1 cellular context compared by ENCODE assay signal in genomic region chr5:154735362-154735761, GRCh38.
A peak's percentile ranks its signal among the peaks of the same experiment; 100 is the strongest.
TF ChIP-seq lines count a peak whose summit lies in the region.

No MANE protein-coding gene starts in this region.

TF ChIP-seq in HEK293, 187 proteins besides CTCF, POLR2A, EP300 and RAD21 (continued from another document):
- peak; percentile 83; the same call in 1 of the 2 replicates for TF ChIP-seq ZNF394 (tag by site-specific recombination; IDR thresholded peaks at IDR 0.05; ENCODE audit: borderline replicate concordance)
- peak; percentile 58 for TF ChIP-seq REST (tag by site-specific recombination; IDR thresholded peaks at IDR 0.05)
- peak; percentile 11; the same call in 1 of the 2 replicates for TF ChIP-seq ZNF654 (tag by site-specific recombination; IDR thresholded peaks at IDR 0.05; ENCODE audit: low read depth)
- peak; percentile 62 for TF ChIP-seq ZBTB8A (tag by site-specific recombination; IDR thresholded peaks at IDR 0.05)
- peak; percentile 68 for TF ChIP-seq ZNF426 (tag by site-specific recombination; IDR thresholded peaks at IDR 0.05)
- peak; percentile 57 for TF ChIP-seq ZNF623 (tag by site-specific recombination; IDR thresholded peaks at IDR 0.05)
- 0 out of 2 replicates have a peak, but pooled peaks have one; percentile 22 for TF ChIP-seq ZNF664 (tag by site-specific recombination; IDR thresholded peaks at IDR 0.05)
- TF ChIP-seq ZNF140 (tag by site-specific recombination; IDR thresholded peaks at IDR 0.05) = peak; percentile 39; the same call in 1 of the 2 replicates
- TF ChIP-seq ZNF555 (tag by site-specific recombination; conservative IDR thresholded peaks at IDR 0.05) = peak; percentile 60
